ENCODE assay signal across 8 cellular contexts in the genomic region with DNA sequence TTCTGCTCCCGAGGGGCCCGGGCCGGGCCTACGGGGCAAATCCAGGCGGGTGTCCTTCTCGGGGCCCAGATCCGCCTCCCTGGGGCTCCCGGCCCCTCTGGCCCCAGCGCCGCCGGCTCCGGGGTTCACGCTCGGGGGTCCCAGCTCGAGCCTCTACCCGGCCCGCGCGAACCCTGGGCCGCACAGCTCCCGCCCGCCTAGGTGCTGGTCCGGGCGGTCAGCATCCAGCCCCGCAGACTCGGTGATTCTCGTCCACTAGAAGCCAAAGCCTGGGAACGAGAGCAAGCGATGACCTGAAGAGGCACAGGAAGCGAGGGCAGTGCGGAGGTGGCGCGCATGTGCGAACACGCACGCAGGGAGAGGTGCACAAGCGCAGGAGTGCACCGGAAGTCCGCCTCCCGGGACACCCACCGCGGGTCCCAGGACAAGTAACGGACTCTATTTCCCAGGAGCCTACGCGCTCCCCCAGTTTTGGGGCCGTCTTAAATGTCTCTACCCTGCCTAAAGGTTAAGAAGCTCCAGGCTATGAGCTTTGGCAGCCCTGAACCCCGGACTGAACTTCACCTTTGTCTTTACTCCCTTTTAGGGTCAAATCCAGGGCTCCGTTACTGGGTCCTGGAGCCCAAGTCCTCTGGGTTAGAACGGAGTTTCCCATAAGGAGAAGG. TPM values are rescaled to one million over a fixed set of nuclear protein-coding genes. Genes with fewer than 3 reads are reported as not detected.
DNase-seq lines count a peak whose midpoint lies in the region; ATAC-seq lines count a peak whose summit lies in the region.
"Not testable (repeated sequence)": the region's sequence is repeated elsewhere in the genome, so short reads cannot be mapped to it uniquely, and the experiment has no call there.

Gene POM121C, minus strand, starts transcription at position 321 of the 665 bp plus-strand sequence. CDS start 44,803 bp downstream, outside the sequence.

- DNase-seq in Ammon's horn (ENCODE audit: low spot score) (peak; percentile 94), GM19238 (ENCODE audit: insufficient read length, low spot score) (peak; percentile 59), NCI-H510A treated with DMSO at 0.1 percent for 48 hours (lab: John Stamatoyannopoulos, UW) (peak; percentile 48), kidney tubule cell (ENCODE audit: low spot score) (peak; percentile 94)
- DNase-seq in activated CD4-positive, alpha-beta T cell treated with anti-CD3 and anti-CD28 coated beads for 24 hours (ENCODE audit: low read depth in 2 of 2) = peak; percentile 73 to 76
- not testable (repeated sequence) for DNase-seq in cerebellum (ENCODE audit: low spot score)
- DNase-seq in stimulated activated CD4-positive, alpha-beta T cell treated with anti-CD3 and anti-CD28 coated beads, Interleukin-1b, Interleukin-23, amount 100 ng/mL, for 24 hours (ENCODE audit: low read depth in 4 of 4, low spot score in 1 of 4) = peak; percentile 56 to 87 (median 76)

- peak; percentile 99 for ATAC-seq in HG03439 (IDR thresholded peaks at IDR 0.05; ENCODE audit: unreplicated experiment)

RNA-seq across cellular contexts. Expression of gene POM121C, which starts in this region (rescaled TPM):
- total RNA-seq in cerebellum = 19.1 TPM
